In the genomic region with DNA sequence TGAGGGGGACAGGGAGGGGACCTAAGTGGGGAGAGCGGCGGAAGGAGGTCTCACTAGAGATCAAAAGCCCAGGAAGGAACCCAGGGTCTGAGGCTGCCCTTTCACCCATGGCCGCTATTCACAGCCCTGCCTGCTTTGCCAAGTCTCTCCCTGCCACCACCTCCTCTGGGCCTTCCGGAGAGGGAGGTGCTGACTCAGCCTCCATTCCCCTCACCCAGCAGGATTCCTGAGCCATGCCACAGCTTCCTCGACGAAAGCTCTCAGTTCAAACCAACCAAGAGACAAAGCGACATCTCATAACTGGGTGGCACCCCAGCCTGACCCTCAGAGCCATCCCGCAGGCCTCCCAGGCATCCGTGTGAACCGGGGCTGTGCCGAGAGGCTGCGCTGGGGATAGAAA, we compare ENCODE assay signal across 19 cellular contexts. TPM values are rescaled to one million over a fixed set of nuclear protein-coding genes. Genes with fewer than 3 reads are reported as not detected.
DNase-seq lines count a peak whose midpoint lies in the region; ATAC-seq and TF ChIP-seq lines count a peak whose summit lies in the region.
"Had no signal": no experiment of that assay in that cellular context is flagged by ENCODE, and none has a peak within 500 bp of the region (broad histone marks: within the 10 kb centered on the region; RNA-seq: fewer than 3 reads in every experiment).

No MANE protein-coding gene starts in this region.

- no peak overlapping the region for H2BK15ac ChIP-seq in mesenchymal stem cell (ENCODE audit: low read depth, poor library complexity, severe bottlenecking)

- 0 out of 2 replicates have a peak, but pooled peaks cover 2% of the 10 kb centered on the region for H3K36me3 ChIP-seq in SU-DHL-6 (ENCODE audit: low read length)
- H3K36me3 ChIP-seq in mesenchymal stem cell (ENCODE audit: control insufficient read depth in 1 of 2, insufficient read depth in 2 of 2, low read depth in 1 of 2, low read length in 2 of 2): no peaks in the 10 kb centered on the region
- H3K36me3 ChIP-seq: neutrophil, sigmoid colon, thyroid gland had no signal

- peak overlapping the region; percentile 57 for H3K9ac ChIP-seq in SU-DHL-6 (ENCODE audit: low read length)
- H3K9ac ChIP-seq in mesenchymal stem cell (ENCODE audit: low read length): no peak overlapping the region

- peak; percentile 8 for DNase-seq in AG10803 (ENCODE audit: low read depth)
- DNase-seq in HK-2 (ENCODE audit: unreplicated experiment): peak; percentile 33
- DNase-seq in kidney tubule cell (ENCODE audit: low spot score): peak; percentile 77
- no peak for DNase-seq in midbrain (lab: John Stamatoyannopoulos, UW)
- no peak for DNase-seq in left ventricle myocardium superior
- no peak for DNase-seq in NCI-H2171 (lab: John Stamatoyannopoulos, UW)
- no peak for DNase-seq in mesenchymal stem cell
- DNase-seq: activated CD4-positive, CD25-positive, alpha-beta regulatory T cell; activated naive CD4-positive, alpha-beta T cell; NCI-H1436 treated with DMSO at 0.1 percent for 48 hours; NCI-H510A treated with DMSO at 0.1 percent for 48 hours; sigmoid colon; stimulated activated CD4-positive, alpha-beta T cell treated with anti-CD3 and anti-CD28 coated beads, Interleukin-4, amount 100 ng/mL, for 1 hour; thyroid gland had no signal

- no peak overlapping the region for H2BK120ac ChIP-seq in mesenchymal stem cell (ENCODE audit: low read depth, low read length)

- H3K4ac ChIP-seq in mesenchymal stem cell (ENCODE audit: low read depth in 1 of 2, low read length in 2 of 2): no peak overlapping the region

- H3K27me3 ChIP-seq in SU-DHL-6 (ENCODE audit: low read length) (no peaks in the 10 kb centered on the region), mesenchymal stem cell (ENCODE audit: control insufficient read depth in 1 of 2, insufficient read depth in 1 of 2, low read length in 2 of 2) (peaks cover 67 to 91% of the 10 kb centered on the region in 2 experiments)
- H3K27me3 ChIP-seq: thyroid gland had no signal

- H3K18ac ChIP-seq in mesenchymal stem cell (ENCODE audit: low read depth in 1 of 2, low read length in 2 of 2): no peak overlapping the region

- peaks cover 10% of the 10 kb centered on the region for H3K4me1 ChIP-seq in mesenchymal stem cell (ENCODE audit: control insufficient read depth, insufficient read depth, low read depth, low read length)
- H3K4me1 ChIP-seq: thyroid gland had no signal

- H3K79me1 ChIP-seq in mesenchymal stem cell (replicated peaks; ENCODE audit: low read length, poor library complexity, severe bottlenecking): no peaks in the 10 kb centered on the region

- intact Hi-C loops in left ventricle myocardium superior (cut with micrococcal nuclease): no loop called here

- no peak overlapping the region for H2BK5ac ChIP-seq in mesenchymal stem cell (ENCODE audit: low read depth, low read length, poor library complexity, severe bottlenecking)

- TF ChIP-seq CTCF in AG10803 (conservative IDR thresholded peaks at IDR 0.05; ENCODE audit: low read length): no peak
- no peak for TF ChIP-seq CTCF in SU-DHL-6 (IDR thresholded peaks at IDR 0.05; ENCODE audit: insufficient read depth, low read length, poor library complexity, severe bottlenecking)

- H3K27ac ChIP-seq in SU-DHL-6 (ENCODE audit: low read depth, low read length) (peak overlapping the region; percentile 92), mesenchymal stem cell (ENCODE audit: low read length, poor library complexity, severe bottlenecking) (no peak overlapping the region)
- H3K27ac ChIP-seq: neutrophil, sigmoid colon, thyroid gland had no signal

- no peak overlapping the region for H3K4me3 ChIP-seq in AG10803 (ENCODE audit: low read length)
- H3K4me3 ChIP-seq in SU-DHL-6 (ENCODE audit: insufficient read depth, low read length, poor library complexity, severe bottlenecking): no peak overlapping the region
- H3K4me3 ChIP-seq in mesenchymal stem cell (ENCODE audit: insufficient read depth in 1 of 2, low read depth in 1 of 2, low read length in 2 of 2): no peak overlapping the region
- H3K4me3 ChIP-seq: sigmoid colon, thyroid gland had no signal

- peaks cover 58% of the 10 kb centered on the region for H3K79me2 ChIP-seq in SU-DHL-6 (ENCODE audit: insufficient read depth, low read length)

- no peaks in the 10 kb centered on the region for H3K9me2 ChIP-seq in SU-DHL-6 (replicated peaks; ENCODE audit: insufficient read depth, low read length)

- H2BK12ac ChIP-seq in mesenchymal stem cell (ENCODE audit: low read length in 2 of 2): no peak overlapping the region

- no peak overlapping the region for H2AK5ac ChIP-seq in mesenchymal stem cell (ENCODE audit: low read length, severe bottlenecking)

- H3K9me3 ChIP-seq in SU-DHL-6 (ENCODE audit: insufficient read depth, low read length): no peaks in the 10 kb centered on the region
- H3K9me3 ChIP-seq in mesenchymal stem cell (ENCODE audit: control insufficient read depth, low read length): no peaks in the 10 kb centered on the region
- H3K9me3 ChIP-seq: neutrophil, sigmoid colon, thyroid gland had no signal

- H4K20me1 ChIP-seq in SU-DHL-6 (ENCODE audit: low read depth, low read length): no peaks in the 10 kb centered on the region

- ATAC-seq in left ventricle myocardium superior: no peak

- no peak overlapping the region for H4K8ac ChIP-seq in mesenchymal stem cell (ENCODE audit: low read length)

- WGBS in mesenchymal stem cell: 71% methylated on average over 12 of the region's 12 CpGs

- H2AFZ ChIP-seq in SU-DHL-6 (ENCODE audit: low read depth, low read length, severe bottlenecking) (no peak overlapping the region), mesenchymal stem cell (ENCODE audit: low read depth, low read length) (no peak overlapping the region)

- H3K4me2 ChIP-seq in SU-DHL-6 (ENCODE audit: low read depth, low read length, poor library complexity, severe bottlenecking) (peak overlapping the region; percentile 50), mesenchymal stem cell (ENCODE audit: low read length, poor library complexity, severe bottlenecking) (no peak overlapping the region)

- no peak overlapping the region for H3K23ac ChIP-seq in mesenchymal stem cell (ENCODE audit: low read length in 2 of 2)

- peaks cover 58% of the 10 kb centered on the region for H3F3A ChIP-seq in SU-DHL-6 (ENCODE audit: insufficient read depth)

- H3K14ac ChIP-seq in mesenchymal stem cell (ENCODE audit: low read length in 2 of 2): no peak overlapping the region

- H4K91ac ChIP-seq in mesenchymal stem cell (ENCODE audit: low read length): no peak overlapping the region

RNA-seq across cellular contexts. Expression of a gene that starts 36.7 kb away (rescaled TPM):
- total RNA-seq in left ventricle myocardium superior: not detected
- polyA plus RNA-seq in mesenchymal stem cell (2013, experiment 1 of 2): not detected
- polyA plus RNA-seq in mesenchymal stem cell (2013, experiment 2 of 2): not detected
- total RNA-seq: fibroblast of villous mesenchyme, LHCN-M2, lung microvascular endothelial cell, sigmoid colon had no signal

Comparison
In these comparisons a context has a peak if more than half of its experiments do, and no peak if none do; other contexts are left out.
1. DNase-seq: peak in AG10803 (single experiment), HK-2 (single experiment) and kidney tubule cell (single experiment); none in midbrain (single experiment), left ventricle myocardium superior (single experiment), NCI-H2171 (single experiment) and mesenchymal stem cell (single experiment).